ENCODE assay signal across 20 cellular contexts in the genomic region with DNA sequence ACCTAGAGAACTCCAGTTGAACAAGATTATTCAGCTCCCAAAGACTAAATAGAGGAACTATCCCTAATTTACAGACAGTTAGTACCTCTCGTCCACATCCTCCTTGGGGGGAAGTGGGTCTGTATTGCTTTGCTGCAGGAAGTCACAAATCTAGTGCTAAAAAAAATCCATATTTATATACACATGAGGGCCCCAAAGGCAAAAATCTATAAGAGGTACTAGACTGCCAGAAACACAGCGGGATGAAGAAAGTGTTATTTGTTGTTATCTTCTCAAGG.
"Had no signal": no experiment of that assay in that cellular context is flagged by ENCODE, and none has a peak within 500 bp of the region (broad histone marks: within the 10 kb centered on the region; RNA-seq: fewer than 3 reads in every experiment).

No MANE protein-coding gene starts in this region.

- H3K4me3 Mint-ChIP-seq: activated CD4-positive, alpha-beta memory T cell treated with anti-CD3 and anti-CD28 coated beads for 36 hours; activated CD4-positive, alpha-beta T cell treated with anti-CD3 and anti-CD28 coated beads for 36 hours; activated CD8-positive, alpha-beta memory T cell treated with anti-CD3 and anti-CD28 coated beads, Interleukin-2, amount 10 ng/mL, durations not matched to agents 7 days and 5 days; activated naive CD4-positive, alpha-beta T cell treated with anti-CD3 and anti-CD28 coated beads for 36 hours; activated naive CD8-positive, alpha-beta T cell treated with anti-CD3 and anti-CD28 coated beads, Interleukin-2, amount 50 U/mL, for 24 hours; immature natural killer cell; nephron; stimulated activated naive B cell treated with anti-CD40 and anti-IgM and Interleukin-4, amounts not matched to agents 10 μg/mL and 1 μg/mL and 100 μg/mL, for 72 hours had no signal

- H3K36me3 ChIP-seq: breast epithelium, heart left ventricle, tibial nerve, uterus had no signal

- H3K27ac ChIP-seq: breast epithelium, heart left ventricle, tibial nerve, uterus had no signal

- H3K4me3 ChIP-seq: breast epithelium, heart left ventricle, tibial nerve, uterus had no signal

- H3K9me3 ChIP-seq: breast epithelium, heart left ventricle, tibial nerve, uterus had no signal

- DNase-seq: activated CD4-positive, alpha-beta memory T cell treated with anti-CD3 and anti-CD28 coated beads for 36 hours; activated CD4-positive, alpha-beta T cell treated with anti-CD3 and anti-CD28 coated beads for 36 hours; activated CD8-positive, alpha-beta memory T cell treated with anti-CD3 and anti-CD28 coated beads, Interleukin-2, amount 10 ng/mL, durations not matched to agents 7 days and 5 days; activated naive CD4-positive, alpha-beta T cell treated with anti-CD3 and anti-CD28 coated beads for 36 hours; activated naive CD8-positive, alpha-beta T cell treated with anti-CD3 and anti-CD28 coated beads, Interleukin-2, amount 50 U/mL, for 24 hours; activated T-cell treated with anti-CD3 and anti-CD28 coated beads, Interleukin-2, amount 50 U/mL, for 1 hour; aorta; cerebellar nuclear complex; effector memory CD4-positive, alpha-beta T cell; heart left ventricle; immature natural killer cell; occipital lobe; stimulated activated CD4-positive, alpha-beta T cell treated with anti-CD3 and anti-CD28 coated beads, Interleukin-15, amount 100 ng/mL, for 24 hours; stimulated activated CD4-positive, alpha-beta T cell treated with anti-CD3 and anti-CD28 coated beads, Interleukin-4, amount 100 ng/mL, for 1 hour; stimulated activated naive B cell treated with anti-CD40 and anti-IgM and Interleukin-4, amounts not matched to agents 10 μg/mL and 1 μg/mL and 100 μg/mL, for 72 hours; uterus had no signal

- H3K4me1 Mint-ChIP-seq: activated CD4-positive, alpha-beta T cell treated with anti-CD3 and anti-CD28 coated beads for 36 hours; activated naive CD8-positive, alpha-beta T cell treated with anti-CD3 and anti-CD28 coated beads, Interleukin-2, amount 50 U/mL, for 24 hours; immature natural killer cell had no signal

- ATAC-seq: activated CD4-positive, alpha-beta T cell treated with anti-CD3 and anti-CD28 coated beads for 36 hours; activated CD8-positive, alpha-beta memory T cell treated with anti-CD3 and anti-CD28 coated beads, Interleukin-2, amount 10 ng/mL, durations not matched to agents 7 days and 5 days; activated naive CD8-positive, alpha-beta T cell treated with anti-CD3 and anti-CD28 coated beads, Interleukin-2, amount 50 U/mL, for 24 hours; heart left ventricle; stimulated activated naive B cell treated with anti-CD40 and anti-IgM and Interleukin-4, amounts not matched to agents 10 μg/mL and 1 μg/mL and 100 μg/mL, for 72 hours had no signal

- H3K27me3 ChIP-seq: breast epithelium, tibial nerve, uterus had no signal

- H3K4me1 ChIP-seq: breast epithelium, heart left ventricle, tibial nerve, uterus had no signal

- H3K36me3 Mint-ChIP-seq: activated CD4-positive, alpha-beta memory T cell treated with anti-CD3 and anti-CD28 coated beads for 36 hours; activated CD8-positive, alpha-beta memory T cell treated with anti-CD3 and anti-CD28 coated beads, Interleukin-2, amount 10 ng/mL, durations not matched to agents 7 days and 5 days; immature natural killer cell; stimulated activated naive B cell treated with anti-CD40 and anti-IgM and Interleukin-4, amounts not matched to agents 10 μg/mL and 1 μg/mL and 100 μg/mL, for 72 hours had no signal

- H3K27ac Mint-ChIP-seq: activated CD4-positive, alpha-beta memory T cell treated with anti-CD3 and anti-CD28 coated beads for 36 hours; activated CD4-positive, alpha-beta T cell treated with anti-CD3 and anti-CD28 coated beads for 36 hours; activated CD8-positive, alpha-beta memory T cell treated with anti-CD3 and anti-CD28 coated beads, Interleukin-2, amount 10 ng/mL, durations not matched to agents 7 days and 5 days; activated naive CD4-positive, alpha-beta T cell treated with anti-CD3 and anti-CD28 coated beads for 36 hours; activated naive CD8-positive, alpha-beta T cell treated with anti-CD3 and anti-CD28 coated beads, Interleukin-2, amount 50 U/mL, for 24 hours; activated T-helper 2 cell treated with anti-CD3 and anti-CD28 coated beads, Interferon-gamma antibody, Interleukin-2, Interleukin-4, amounts not matched to agents 10 μg/mL and 5 μg/mL and 100 μg/mL, durations not matched to agents 14 hours and 24 hours and 36 hours; immature natural killer cell; stimulated activated naive B cell treated with anti-CD40 and anti-IgM and Interleukin-4, amounts not matched to agents 10 μg/mL and 1 μg/mL and 100 μg/mL, for 72 hours had no signal

- H3K9me3 Mint-ChIP-seq: activated CD4-positive, alpha-beta memory T cell treated with anti-CD3 and anti-CD28 coated beads for 36 hours; activated naive CD4-positive, alpha-beta T cell treated with anti-CD3 and anti-CD28 coated beads for 36 hours; activated naive CD8-positive, alpha-beta T cell treated with anti-CD3 and anti-CD28 coated beads, Interleukin-2, amount 50 U/mL, for 24 hours; activated T-helper 2 cell treated with anti-CD3 and anti-CD28 coated beads, Interferon-gamma antibody, Interleukin-2, Interleukin-4, amounts not matched to agents 10 μg/mL and 5 μg/mL and 100 μg/mL, durations not matched to agents 14 hours and 24 hours and 36 hours; immature natural killer cell; stimulated activated naive B cell treated with anti-CD40 and anti-IgM and Interleukin-4, amounts not matched to agents 10 μg/mL and 1 μg/mL and 100 μg/mL, for 72 hours had no signal
